Comparison of ENCODE assay signal across 10 cellular contexts in genomic region chr9:18906656-18907395, GRCh38.
DNase-seq lines count a peak whose midpoint lies in the region; ATAC-seq and TF ChIP-seq lines count a peak whose summit lies in the region.
"Had no signal": no experiment of that assay in that cellular context is flagged by ENCODE, and none has a peak within 500 bp of the region (broad histone marks: within the 10 kb centered on the region; RNA-seq: fewer than 3 reads in every experiment).

No MANE protein-coding gene starts in this region.

- intact Hi-C loops in esophagus muscularis mucosa (cut with DNase I) (no loop called here), stomach (cut with DNase I; ENCODE audit: low total_unique reads) (no loop called here)

- H3K27ac ChIP-seq in esophagus muscularis mucosa (replicated peaks in 1 of 4) (no peak overlapping the region), stomach (no peak overlapping the region)

- H3K9me3 Mint-ChIP-seq in stimulated activated effector memory CD8-positive, alpha-beta T cell treated with anti-CD3 and anti-CD28 coated beads, Interleukin-12 subunit alpha, Interleukin-12 subunit beta, amount 100 ng/mL, for 72 hours, result peaks cover 8% of the 10 kb centered on the region
- peaks cover 5% of the 10 kb centered on the region for H3K9me3 Mint-ChIP-seq in stimulated activated memory B cell treated with anti-CD40 and anti-IgM and Interleukin-4, amounts not matched to agents 10 μg/mL and 1 μg/mL and 100 μg/mL, for 72 hours

- WGBS in esophagus muscularis mucosa, result 90% methylated on average over 9 of the region's 9 CpGs
- 89 to 95% (median 93%) methylated on average over 8 to 9 of the region's 9 CpGs for WGBS in stomach, 5 donors

- TF ChIP-seq CTCF in esophagus muscularis mucosa (IDR thresholded peaks at IDR 0.05) (no peak), GM10248 (IDR thresholded peaks at IDR 0.05; ENCODE audit: control extremely low read depth, extremely low read depth, low read depth, missing control alignments) (no peak), stomach (IDR thresholded peaks at IDR 0.05) (no peak)

- CTCF ChIA-PET in GM10248 (lab: Yijun Ruan, JAX), result no interaction called here

- ATAC-seq in GM18520 (IDR thresholded peaks at IDR 0.05; ENCODE audit: unreplicated experiment), result peak; percentile 67
- peak; percentile 38 for ATAC-seq in stimulated activated effector memory CD8-positive, alpha-beta T cell treated with anti-CD3 and anti-CD28 coated beads, Interleukin-12 subunit alpha, Interleukin-12 subunit beta, amount 100 ng/mL, for 72 hours
- no peak for ATAC-seq in stimulated activated memory B cell treated with anti-CD40 and anti-IgM and Interleukin-4, amounts not matched to agents 10 μg/mL and 1 μg/mL and 100 μg/mL, for 72 hours
- ATAC-seq: mucosa of descending colon had no signal

- TF ChIP-seq POLR2A in esophagus muscularis mucosa (IDR thresholded peaks at IDR 0.05; ENCODE audit: low read depth), result no peak
- no peak for TF ChIP-seq POLR2A in stomach (IDR thresholded peaks at IDR 0.05)

- H3K4me3 Mint-ChIP-seq in stimulated activated effector memory CD8-positive, alpha-beta T cell treated with anti-CD3 and anti-CD28 coated beads, Interleukin-12 subunit alpha, Interleukin-12 subunit beta, amount 100 ng/mL, for 72 hours, result no peak overlapping the region
- H3K4me3 Mint-ChIP-seq in stimulated activated memory B cell treated with anti-CD40 and anti-IgM and Interleukin-4, amounts not matched to agents 10 μg/mL and 1 μg/mL and 100 μg/mL, for 72 hours, result no peak overlapping the region
- H3K4me3 Mint-ChIP-seq: stimulated activated naive CD8-positive, alpha-beta T cell treated with anti-CD3 and anti-CD28 coated beads, Interleukin-15, Interleukin-2, amounts not matched to agents 100 ng/mL and 50 ng/mL, for 24 hours had no signal

- peaks cover 0 to 37% (median 15%) of the 10 kb centered on the region in 4 donors for H3K36me3 ChIP-seq in esophagus muscularis mucosa
- H3K36me3 ChIP-seq in stomach, result peaks cover 0 to 4% (median 0%) of the 10 kb centered on the region in 4 donors

- no peak overlapping the region for H3K27ac Mint-ChIP-seq in stimulated activated effector memory CD8-positive, alpha-beta T cell treated with anti-CD3 and anti-CD28 coated beads, Interleukin-12 subunit alpha, Interleukin-12 subunit beta, amount 100 ng/mL, for 72 hours
- no peak overlapping the region for H3K27ac Mint-ChIP-seq in stimulated activated memory B cell treated with anti-CD40 and anti-IgM and Interleukin-4, amounts not matched to agents 10 μg/mL and 1 μg/mL and 100 μg/mL, for 72 hours
- H3K27ac Mint-ChIP-seq: stimulated activated naive CD8-positive, alpha-beta T cell treated with anti-CD3 and anti-CD28 coated beads, Interleukin-15, Interleukin-2, amounts not matched to agents 100 ng/mL and 50 ng/mL, for 24 hours had no signal

- no peak for TF ChIP-seq EP300 in esophagus muscularis mucosa (IDR thresholded peaks at IDR 0.05)
- TF ChIP-seq EP300 in stomach (IDR thresholded peaks at IDR 0.05), result no peak

- H3K4me3 ChIP-seq in esophagus muscularis mucosa (no peak overlapping the region), stomach (no peak overlapping the region)
- H3K4me3 ChIP-seq: mucosa of descending colon had no signal

- peaks cover 0 to 11% (median 7%) of the 10 kb centered on the region in 4 donors for H3K9me3 ChIP-seq in esophagus muscularis mucosa
- H3K9me3 ChIP-seq in stomach, result peaks cover 0 to 3% (median 0%) of the 10 kb centered on the region in 4 donors
- H3K9me3 ChIP-seq: mucosa of descending colon had no signal

- H3K4me1 ChIP-seq in esophagus muscularis mucosa (peaks cover 0 to 10% (median 0%) of the 10 kb centered on the region in 4 donors), stomach (peaks cover 0 to 14% (median 7%) of the 10 kb centered on the region in 4 donors)

- H3K27me3 ChIP-seq in esophagus muscularis mucosa (no peaks in the 10 kb centered on the region), stomach (no peaks in the 10 kb centered on the region)

- H3K27me3 Mint-ChIP-seq in stimulated activated memory B cell treated with anti-CD40 and anti-IgM and Interleukin-4, amounts not matched to agents 10 μg/mL and 1 μg/mL and 100 μg/mL, for 72 hours, result no peaks in the 10 kb centered on the region

- DNase-seq in MV-4-11 (lab: John Stamatoyannopoulos, UW), result peak; percentile 64
- peak; percentile 87 for DNase-seq in esophagus muscularis mucosa (ENCODE audit: extremely low spot score)
- DNase-seq in stimulated activated effector memory CD8-positive, alpha-beta T cell treated with anti-CD3 and anti-CD28 coated beads, Interleukin-12 subunit alpha, Interleukin-12 subunit beta, amount 100 ng/mL, for 72 hours (ENCODE audit: low spot score in 2 of 2), result no peak
- DNase-seq in NCI-H524 (lab: John Stamatoyannopoulos, UW), result no peak
- DNase-seq in GM10248 (ENCODE audit: extremely low spot score), result no peak
- DNase-seq in stomach, result no peak
- DNase-seq: mucosa of descending colon had no signal

- no peaks in the 10 kb centered on the region for H3K36me3 Mint-ChIP-seq in stimulated activated effector memory CD8-positive, alpha-beta T cell treated with anti-CD3 and anti-CD28 coated beads, Interleukin-12 subunit alpha, Interleukin-12 subunit beta, amount 100 ng/mL, for 72 hours
- H3K36me3 Mint-ChIP-seq in stimulated activated memory B cell treated with anti-CD40 and anti-IgM and Interleukin-4, amounts not matched to agents 10 μg/mL and 1 μg/mL and 100 μg/mL, for 72 hours, result no peaks in the 10 kb centered on the region

- H3K4me1 Mint-ChIP-seq in stimulated activated effector memory CD8-positive, alpha-beta T cell treated with anti-CD3 and anti-CD28 coated beads, Interleukin-12 subunit alpha, Interleukin-12 subunit beta, amount 100 ng/mL, for 72 hours, result no peaks in the 10 kb centered on the region
- no peaks in the 10 kb centered on the region for H3K4me1 Mint-ChIP-seq in stimulated activated memory B cell treated with anti-CD40 and anti-IgM and Interleukin-4, amounts not matched to agents 10 μg/mL and 1 μg/mL and 100 μg/mL, for 72 hours

- POLR2A ChIA-PET in GM10248 (lab: Yijun Ruan, JAX), result no interaction called here

Comparison
In these comparisons a context has a peak if more than half of its experiments do, and no peak if none do; other contexts are left out.
1. DNase-seq: peak in MV-4-11 (single experiment) and esophagus muscularis mucosa (single experiment); none in stimulated activated effector memory CD8-positive, alpha-beta T cell treated with anti-CD3 and anti-CD28 coated beads, Interleukin-12 subunit alpha, Interleukin-12 subunit beta, amount 100 ng/mL, for 72 hours (0 of 2), NCI-H524 (0 of 2), GM10248 (single experiment) and stomach (single experiment).